8 cellular contexts compared by ENCODE assay signal in genomic region chr3:42880601-42881451, GRCh38. TPM values are rescaled to one million over a fixed set of nuclear protein-coding genes. Genes with fewer than 3 reads are reported as not detected.
A peak's percentile ranks its signal among the peaks of the same experiment; 100 is the strongest.
DNase-seq lines count a peak whose midpoint lies in the region; ATAC-seq and TF ChIP-seq lines count a peak whose summit lies in the region.

No MANE protein-coding gene starts in this region.

- H3K4me1 Mint-ChIP-seq in activated naive CD4-positive, alpha-beta T cell treated with anti-CD3 and anti-CD28 coated beads, Interleukin-2, amount 10 ng/mL, durations not matched to agents 7 days and 5 days: peaks cover 12% of the 10 kb centered on the region
- H3K4me1 Mint-ChIP-seq in osteocyte (ENCODE audit: unreplicated experiment): peaks cover 7% of the 10 kb centered on the region

- peaks cover 9% of the 10 kb centered on the region for H3K4me1 ChIP-seq in thymus (ENCODE audit: control insufficient read depth, insufficient read depth, low read length)

- CTCF ChIA-PET in activated naive CD4-positive, alpha-beta T cell treated with anti-CD3 and anti-CD28 coated beads, Interleukin-2, amount 10 ng/mL, durations not matched to agents 7 days and 5 days (lab: Charles Lee): interaction anchor here (0.8 to 3.5 kb wide), 10 partner anchors 28 to 168 kb away, joined by 3 to 19 read pairs (median 4); no protein-coding TSS in a partner anchor

- TF ChIP-seq CTCF in LNCaP clone FGC (IDR thresholded peaks at IDR 0.05; ENCODE audit: control insufficient read depth, extremely low read depth, insufficient read depth): peak; percentile 91
- peak; percentile 82 for TF ChIP-seq CTCF in osteocyte (IDR thresholded peaks at IDR 0.05)

- peaks cover 18% of the 10 kb centered on the region for H3K27me3 Mint-ChIP-seq in activated naive CD4-positive, alpha-beta T cell treated with anti-CD3 and anti-CD28 coated beads, Interleukin-2, amount 10 ng/mL, durations not matched to agents 7 days and 5 days
- peaks cover 33% of the 10 kb centered on the region for H3K27me3 Mint-ChIP-seq in osteocyte (ENCODE audit: unreplicated experiment)

- peak overlapping the region; percentile 55 for H3K27ac Mint-ChIP-seq in activated naive CD4-positive, alpha-beta T cell treated with anti-CD3 and anti-CD28 coated beads, Interleukin-2, amount 10 ng/mL, durations not matched to agents 7 days and 5 days
- no peak overlapping the region for H3K27ac Mint-ChIP-seq in osteocyte (ENCODE audit: unreplicated experiment)

- H3K36me3 ChIP-seq in H7 (replicated peaks; ENCODE audit: control insufficient read depth, insufficient read depth, low read length): no peaks in the 10 kb centered on the region
- no peaks in the 10 kb centered on the region for H3K36me3 ChIP-seq in thymus (ENCODE audit: control insufficient read depth, insufficient read depth)

- no peaks in the 10 kb centered on the region for H3K9me3 ChIP-seq in thymus (ENCODE audit: control insufficient read depth)

- peak overlapping the region; percentile 66 for H3K27ac ChIP-seq in thymus (ENCODE audit: low read depth)

- no peaks in the 10 kb centered on the region for H3K36me3 Mint-ChIP-seq in activated naive CD4-positive, alpha-beta T cell treated with anti-CD3 and anti-CD28 coated beads, Interleukin-2, amount 10 ng/mL, durations not matched to agents 7 days and 5 days
- no peaks in the 10 kb centered on the region for H3K36me3 Mint-ChIP-seq in osteocyte (ENCODE audit: unreplicated experiment)

- intact Hi-C loops in Right ventricle myocardium inferior (cut with DNase I): loop anchor here (1.0 to 10.0 kb wide), 3 partner anchors 50 to 296 kb away; partner anchors contain the start of gene SEC22C

- H3K9me3 Mint-ChIP-seq in activated naive CD4-positive, alpha-beta T cell treated with anti-CD3 and anti-CD28 coated beads, Interleukin-2, amount 10 ng/mL, durations not matched to agents 7 days and 5 days: no peaks in the 10 kb centered on the region
- H3K9me3 Mint-ChIP-seq in osteocyte (ENCODE audit: unreplicated experiment): no peaks in the 10 kb centered on the region

- peak overlapping the region; percentile 66 for H3K4me3 Mint-ChIP-seq in activated naive CD4-positive, alpha-beta T cell treated with anti-CD3 and anti-CD28 coated beads, Interleukin-2, amount 10 ng/mL, durations not matched to agents 7 days and 5 days
- peak overlapping the region; percentile 81 for H3K4me3 Mint-ChIP-seq in osteocyte (ENCODE audit: unreplicated experiment)

- in situ Hi-C loops in SK-MEL-5 (cut with HindIII; ENCODE audit: low pct_unique_long_range_greater_than_20kb, low sequenced_read_pairs): no loop called here

- H3K4me3 ChIP-seq in H7 (ENCODE audit: insufficient read depth, low read depth, low read length) (peak overlapping the region; percentile 53), LNCaP clone FGC (ENCODE audit: low read depth, low read length) (peak overlapping the region; percentile 47), thymus (ENCODE audit: low read length) (peak overlapping the region; percentile 71)

- peak; percentile 97 for ATAC-seq in Right ventricle myocardium inferior

- WGBS in thymus: 4% methylated on average over 61 of the region's 61 CpGs

- peak; percentile 96 for DNase-seq in GM03348 (ENCODE audit: low spot score)
- DNase-seq in H7: peak; percentile 94
- peak; percentile 21 for DNase-seq in LNCaP clone FGC (ENCODE audit: low read depth)
- peak; percentile 85 for DNase-seq in SK-MEL-5 (ENCODE audit: low read depth, low spot score)
- DNase-seq in activated naive CD4-positive, alpha-beta T cell treated with anti-CD3 and anti-CD28 coated beads, Interleukin-2, amount 10 ng/mL, durations not matched to agents 7 days and 5 days: peak; percentile 93
- peak; percentile 93 for DNase-seq in Right ventricle myocardium inferior (ENCODE audit: missing footprints)
- peak; percentile 91 for DNase-seq in osteocyte (ENCODE audit: extremely low spot score, unreplicated experiment)

- H3K27me3 ChIP-seq in H7 (ENCODE audit: control insufficient read depth, insufficient read depth, low read length): no peaks in the 10 kb centered on the region; the same call in none of the 2 replicates
- peaks cover 2% of the 10 kb centered on the region for H3K27me3 ChIP-seq in thymus (ENCODE audit: control insufficient read depth, insufficient read depth)

RNA-seq across cellular contexts. Expression of gene CYP8B1, which starts 5.1 kb away (rescaled TPM):
- total RNA-seq in H7 (2014; rRNA removed; shearing (Covaris generic)): not detected in 2 replicates
- not detected in 2 replicates for total RNA-seq in SK-MEL-5 (2014; rRNA removed; shearing (Covaris generic))
- not detected in 2 replicates for polyA plus RNA-seq in SK-MEL-5 (2015; cell fraction: cytosol; rRNA removed)
- not detected in 2 replicates for polyA plus RNA-seq in SK-MEL-5 (2015; cell fraction: nucleus; rRNA removed)
- total RNA-seq in Right ventricle myocardium inferior: not detected
- total RNA-seq in osteocyte: not detected in 2 replicates
- polyA plus RNA-seq in thymus: 0.02 TPM

RNA-seq across cellular contexts. Expression of gene ZNF662, which starts 25.1 kb away (rescaled TPM):
- not detected in 2 replicates for total RNA-seq in H7 (2014; rRNA removed; shearing (Covaris generic))
- 0.13 TPM in 1 of 2 replicates, not detected in the other for total RNA-seq in SK-MEL-5 (2014; rRNA removed; shearing (Covaris generic))
- 0.01 and 0.04 TPM in 2 replicates for polyA plus RNA-seq in SK-MEL-5 (2015; cell fraction: cytosol; rRNA removed)
- 0.16 TPM in 1 of 2 replicates, not detected in the other for polyA plus RNA-seq in SK-MEL-5 (2015; cell fraction: nucleus; rRNA removed)
- 4.1 TPM for total RNA-seq in Right ventricle myocardium inferior
- total RNA-seq in osteocyte: not detected in 2 replicates
- 5.5 TPM for polyA plus RNA-seq in thymus

Comparison
In these comparisons a context has a peak if more than half of its experiments do, and no peak if none do; other contexts are left out.
1. Peak in every context shown above with its lines: DNase-seq, ATAC-seq, H3K4me3 ChIP-seq and H3K27ac ChIP-seq.
2. DNase-seq: peak in every context shown above with its lines; median percentile 96 in GM03348; 94 in H7; 93 in activated naive CD4-positive, alpha-beta T cell treated with anti-CD3 and anti-CD28 coated beads, Interleukin-2, amount 10 ng/mL, durations not matched to agents 7 days and 5 days; 93 in Right ventricle myocardium inferior; 91 in osteocyte; 85 in SK-MEL-5; 21 in LNCaP clone FGC.